Comparison of ENCODE assay signal across 16 cellular contexts in the genomic region with DNA sequence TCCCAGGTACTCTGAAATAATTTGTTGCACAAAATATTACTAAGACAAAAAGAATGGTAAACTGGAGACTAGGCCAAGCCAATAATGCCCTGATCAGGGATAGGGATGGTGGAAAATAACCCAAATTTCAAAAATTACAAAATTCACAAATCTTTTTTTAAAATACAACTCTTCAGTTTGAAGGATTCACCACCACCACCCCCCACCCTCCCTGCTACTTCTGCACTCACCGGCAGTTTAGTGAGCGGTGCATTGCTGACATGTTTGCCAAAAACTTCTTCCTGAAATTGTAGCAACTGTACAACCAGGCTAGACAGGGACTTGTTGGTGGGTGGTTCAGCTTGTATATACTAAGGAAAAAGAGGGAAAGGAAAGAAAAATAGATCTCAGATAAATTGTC. TPM values are rescaled to one million over a fixed set of nuclear protein-coding genes. Genes with fewer than 3 reads are reported as not detected.
A peak's percentile ranks its signal among the peaks of the same experiment; 100 is the strongest.
DNase-seq lines count a peak whose midpoint lies in the region; ATAC-seq, FAIRE-seq and TF ChIP-seq lines count a peak whose summit lies in the region.
"Had no signal": no experiment of that assay in that cellular context is flagged by ENCODE, and none has a peak within 500 bp of the region (broad histone marks: within the 10 kb centered on the region; RNA-seq: fewer than 3 reads in every experiment).

No MANE protein-coding gene starts in this region.

- peak overlapping the region; percentile 26; the same call in 1 of the 3 replicates for H3K27ac ChIP-seq in K562 (ENCODE audit: extremely low read depth, low read depth, low read length)
- H3K27ac ChIP-seq in psoas muscle = no peak overlapping the region
- H3K27ac ChIP-seq: ovary, SJCRH30 had no signal

- FAIRE-seq in K562 (lab: Jason Lieb, UNC) = no peak

- H3K36me3 ChIP-seq in Loucy (ENCODE audit: insufficient read depth, low read length) (peaks cover 35% of the 10 kb centered on the region), K562 (ENCODE audit: control insufficient read depth, insufficient read depth, low read length) (peaks cover 53% of the 10 kb centered on the region), psoas muscle (ENCODE audit: insufficient read depth in 1 of 2, low read depth in 1 of 2) (peaks cover 18 to 62% of the 10 kb centered on the region in 2 donors)
- H3K36me3 ChIP-seq: ovary had no signal

- peaks cover 72% of the 10 kb centered on the region for H3K36me3 Mint-ChIP-seq in activated T-cell treated with anti-CD3 and anti-CD28 coated beads, Interleukin-2, amount 50 U/mL, for 24 hours (ENCODE audit: low read depth)

- H3K27ac Mint-ChIP-seq in activated T-cell treated with anti-CD3 and anti-CD28 coated beads, Interleukin-2, amount 50 U/mL, for 24 hours = peak overlapping the region; percentile 84

- WGBS in K562 (ENCODE audit: insufficient coverage, low coverage, missing lambda C conversion rate) = 52% methylated on average over 2 of the region's 2 CpGs
- WGBS in psoas muscle, 3 donors = 42 to 49% (median 43%) methylated on average over 2 of the region's 2 CpGs

- peak overlapping the region; percentile 96 for H3K4me3 ChIP-seq in Loucy (ENCODE audit: low read length, poor library complexity, severe bottlenecking)
- H3K4me3 ChIP-seq in K562 = peak overlapping the region; percentile 85; the same call in 1 of the 2 replicates
- peak overlapping the region; percentile 83 for H3K4me3 ChIP-seq in psoas muscle
- H3K4me3 ChIP-seq: ovary, SJCRH30 had no signal

- H3K4me3 Mint-ChIP-seq in activated T-cell treated with anti-CD3 and anti-CD28 coated beads, Interleukin-2, amount 50 U/mL, for 24 hours = peak overlapping the region; percentile 82

- TF ChIP-seq CTCF in Loucy (conservative IDR thresholded peaks at IDR 0.05; ENCODE audit: low read length) (no peak), K562 (IDR thresholded peaks at IDR 0.05 in 2 of 3, conservative IDR thresholded peaks at IDR 0.05 in 1 of 3; ENCODE audit: insufficient read depth in 2 of 3, low read depth in 1 of 3, low read length in 3 of 3) (no peak), psoas muscle (IDR thresholded peaks at IDR 0.05) (no peak)

- H3K9ac ChIP-seq in Loucy (ENCODE audit: low read depth, low read length, poor library complexity, severe bottlenecking) (peak overlapping the region; percentile 95), K562 (ENCODE audit: insufficient read depth in 1 of 2, low read depth in 2 of 2, low read length in 2 of 2) (peak overlapping the region; percentile 26 to 79; a peak in 3 of 4 replicates)

- peaks cover 25% of the 10 kb centered on the region for H3K4me1 ChIP-seq in Loucy (ENCODE audit: insufficient read depth, low read length, poor library complexity, severe bottlenecking)
- H3K4me1 ChIP-seq in K562 (replicated peaks in 1 of 2; ENCODE audit: control insufficient read depth in 2 of 2, insufficient read depth in 2 of 2, low read length in 2 of 2) = peaks cover 4 to 16% of the 10 kb centered on the region in 2 experiments; a peak in 3 of 5 replicates
- H3K4me1 ChIP-seq in psoas muscle = peaks cover 18% of the 10 kb centered on the region

- H3K9me3 Mint-ChIP-seq in activated T-cell treated with anti-CD3 and anti-CD28 coated beads, Interleukin-2, amount 50 U/mL, for 24 hours = no peaks in the 10 kb centered on the region

- DNase-seq in activated T-cell treated with anti-CD3 and anti-CD28 coated beads, Interleukin-2, amount 50 U/mL, for 24 hours = no peak
- DNase-seq in activated T-cell treated with anti-CD3 and anti-CD28 coated beads, Interleukin-2, amount 50 U/mL, for 48 hours = no peak
- DNase-seq in K562 (ENCODE audit: extremely low read depth in 1 of 4, low spot score in 3 of 4) (no peak), psoas muscle (no peak), T-helper 9 cell (no peak), hypothalamus (lab: John Stamatoyannopoulos, UW) (no peak)
- DNase-seq: DMS79, heart left ventricle, left ventricle myocardium superior, NCI-H2029 treated with DMSO at 0.1 percent for 48 hours, ovary, SJCRH30 had no signal

- H3K27me3 ChIP-seq in Loucy (ENCODE audit: insufficient read depth, low read length, poor library complexity, severe bottlenecking) = no peaks in the 10 kb centered on the region
- no peaks in the 10 kb centered on the region for H3K27me3 ChIP-seq in K562 (ENCODE audit: control insufficient read depth in 2 of 2, insufficient read depth in 2 of 2, low read length in 2 of 2)
- no peaks in the 10 kb centered on the region for H3K27me3 ChIP-seq in psoas muscle (ENCODE audit: insufficient read depth in 3 of 3, low read length in 2 of 3)
- H3K27me3 ChIP-seq: heart left ventricle, ovary, SJCRH30 had no signal

- H4K20me1 ChIP-seq in Loucy (ENCODE audit: insufficient read depth, low read length, poor library complexity, severe bottlenecking) (peaks cover 30% of the 10 kb centered on the region), K562 (replicated peaks; ENCODE audit: control insufficient read depth, insufficient read depth, low read length) (no peaks in the 10 kb centered on the region)

- TF ChIP-seq POLR2A in K562 (conservative IDR thresholded peaks at IDR 0.05) = no peak

- H3K9me1 ChIP-seq in K562 (ENCODE audit: control insufficient read depth, insufficient read depth, low read length) = no peaks in the 10 kb centered on the region

- H2AFZ ChIP-seq in Loucy (ENCODE audit: low read length) (no peak overlapping the region), K562 (ENCODE audit: low read depth, low read length) (no peak overlapping the region)

- no peak for TF ChIP-seq RAD21 in K562 (CRISPR knock-in tag; conservative IDR thresholded peaks at IDR 0.05 in 1 of 2, IDR thresholded peaks at IDR 0.05 in 1 of 2)

- H3K79me2 ChIP-seq in Loucy (ENCODE audit: insufficient read depth, low read length) (peaks cover 59% of the 10 kb centered on the region), K562 (ENCODE audit: control insufficient read depth, insufficient read depth, low read length) (peaks cover 42% of the 10 kb centered on the region)

- CTCF ChIA-PET in K562 (lab: Yijun Ruan, JAX; ENCODE audit: low intra/inter-chr PET ratio) = interaction anchor here (1.6 kb wide), 1 partner anchor 68 kb away, joined by 13 read pairs; the partner anchor contains the start of gene ZC3H10

- in situ Hi-C loops in K562 (cut with MboI) = loop anchor here (5.0 kb wide), 1 partner anchor 60 kb away; the partner anchor contains the start of gene ESYT1

- POLR2A ChIA-PET in K562 (lab: Yijun Ruan, JAX) = interaction anchor here (1.7 to 5.9 kb wide), 5 partner anchors 10 to 68 kb away, joined by 10 to 54 read pairs (median 11); partner anchors contain the start of genes ESYT1, MYL6 and ZC3H10

- H3K4me2 ChIP-seq in Loucy (ENCODE audit: low read depth, low read length, poor library complexity, severe bottlenecking) (peak overlapping the region; percentile 92), K562 (ENCODE audit: insufficient read depth, low read length) (peak overlapping the region; percentile 90; the same call in 1 of the 2 replicates)

- no peaks in the 10 kb centered on the region for H3K9me2 ChIP-seq in Loucy (replicated peaks; ENCODE audit: low read depth, low read length)

- no peak for TF ChIP-seq EP300 in K562 (IDR thresholded peaks at IDR 0.05; ENCODE audit: low read length)

- H3K4me1 Mint-ChIP-seq in activated T-cell treated with anti-CD3 and anti-CD28 coated beads, Interleukin-2, amount 50 U/mL, for 24 hours (ENCODE audit: low read depth) = peaks cover 35% of the 10 kb centered on the region

- ATAC-seq in K562 = no peak
- ATAC-seq in psoas muscle = no peak
- ATAC-seq in GM19395 (IDR thresholded peaks at IDR 0.05; ENCODE audit: unreplicated experiment) = no peak
- ATAC-seq: activated CD4-positive, CD25-positive, alpha-beta regulatory T cell treated with anti-CD3 and anti-CD28 coated beads, Interleukin-2, amount 50 U/mL, for 24 hours; heart left ventricle; left ventricle myocardium superior had no signal

- intact Hi-C loops in K562 (cut with micrococcal nuclease) (no loop called here), psoas muscle (cut with DNase I) (loop anchor here in 1 of 2 donors (5.0 kb wide), 1 partner anchor 35 kb away; the partner anchor contains the start of genes NABP2 and RNF41)

- no peaks in the 10 kb centered on the region for H3F3A ChIP-seq in Loucy (ENCODE audit: low read depth)

- no peaks in the 10 kb centered on the region for H3K27me3 Mint-ChIP-seq in activated T-cell treated with anti-CD3 and anti-CD28 coated beads, Interleukin-2, amount 50 U/mL, for 24 hours
- H3K27me3 Mint-ChIP-seq: activated naive CD8-positive, alpha-beta T cell had no signal

- BruUV-seq in K562 (replicated peaks; lab: Mats Ljungman, UMichigan) = no TSS peak

- H3K9me3 ChIP-seq in Loucy (ENCODE audit: insufficient read depth, low read depth, low read length) = no peaks in the 10 kb centered on the region
- no peaks in the 10 kb centered on the region for H3K9me3 ChIP-seq in K562 (replicated peaks; ENCODE audit: control insufficient read depth, insufficient read depth, low read depth, low read length)
- H3K9me3 ChIP-seq in psoas muscle = no peaks in the 10 kb centered on the region
- H3K9me3 ChIP-seq: heart left ventricle, ovary, SJCRH30 had no signal

RNA-seq across cellular contexts. Expression of gene SMARCC2, which starts 2.3 kb away (rescaled TPM):
- 585 and 631 TPM in 2 replicates for total RNA-seq in K562 (2011; cell fraction: chromatin; rRNA removed; ENCODE audit: low replicate concordance)
- total RNA-seq in K562 (2011; cell fraction: nucleolus; rRNA removed) = 245 and 259 TPM in 2 replicates
- total RNA-seq in K562 (2011; cell fraction: nucleoplasm; rRNA removed) = 295 and 306 TPM in 2 replicates
- 30.8 and 32.4 TPM in 2 replicates for total RNA-seq in K562 (2014; rRNA removed)
- total RNA-seq in K562 (2014; rRNA removed; fragmentation: Illumina TruSeq; extraction: Trizol) = 36.6 and 41.1 TPM in 2 replicates
- 35.0 and 35.9 TPM in 2 replicates for total RNA-seq in K562 (2015; rRNA removed; fragmentation: Illumina TruSeq; extraction: Trizol)
- total RNA-seq in K562 (2021) = 70.2 and 86.0 TPM in 2 replicates
- polyA plus RNA-seq in K562 (2011; rRNA removed) = 45.1 and 64.6 TPM in 2 replicates
- polyA plus RNA-seq in K562 (2011; cell fraction: cytosol; rRNA removed) = 21.5 and 23.9 TPM in 2 replicates
- 217 and 238 TPM in 2 replicates for polyA plus RNA-seq in K562 (2011; cell fraction: nucleus; rRNA removed)
- 80.2 and 85.8 TPM in 2 replicates for polyA plus RNA-seq in K562 (2012)
- 75.9 and 84.8 TPM in 2 replicates for polyA plus RNA-seq in K562 (2014; fragmentation: Illumina TruSeq; extraction: Trizol)
- 10 to 100 TPM; 11.9 to 29.1 TPM for polyA plus RNA-seq in K562 (2014; fragmentation: Nextera tagmentation; extraction: Ambion mirVana)
- 49.8 and 54.0 TPM in 2 replicates for polyA plus RNA-seq in K562 (2014; rRNA removed)
- polyA minus RNA-seq in K562 (2011; rRNA and poly(A)+ RNA removed) = 86.2 and 108 TPM in 2 replicates
- polyA minus RNA-seq in K562 (2011; cell fraction: cytosol; rRNA and poly(A)+ RNA removed) = 50.7 and 61.7 TPM in 2 replicates
- 101 and 155 TPM in 2 replicates for polyA minus RNA-seq in K562 (2011; cell fraction: nucleus; rRNA and poly(A)+ RNA removed)
- total RNA-seq in psoas muscle = 10 to 100 TPM; 49.8 to 78.7 (median 69.7) TPM
- polyA plus RNA-seq in psoas muscle = 10 to 100 TPM; 16.5 to 46.1 (median 26.5) TPM

RNA-seq across cellular contexts. Expression of gene MYL6, which starts 28.8 kb away (rescaled TPM):
- total RNA-seq in K562 (2011; cell fraction: chromatin; rRNA removed; ENCODE audit: low replicate concordance) = 310 and 505 TPM in 2 replicates
- total RNA-seq in K562 (2011; cell fraction: nucleolus; rRNA removed) = 376 and 393 TPM in 2 replicates
- total RNA-seq in K562 (2011; cell fraction: nucleoplasm; rRNA removed) = 418 and 429 TPM in 2 replicates
- total RNA-seq in K562 (2014; rRNA removed) = 732 and 768 TPM in 2 replicates
- 816 and 934 TPM in 2 replicates for total RNA-seq in K562 (2014; rRNA removed; fragmentation: Illumina TruSeq; extraction: Trizol)
- 939 and 958 TPM in 2 replicates for total RNA-seq in K562 (2015; rRNA removed; fragmentation: Illumina TruSeq; extraction: Trizol)
- 535 and 557 TPM in 2 replicates for total RNA-seq in K562 (2021)
- 1,427 and 1,548 TPM in 2 replicates for polyA plus RNA-seq in K562 (2011; rRNA removed)
- polyA plus RNA-seq in K562 (2011; cell fraction: cytosol; rRNA removed) = 926 and 1,517 TPM in 2 replicates
- 539 and 809 TPM in 2 replicates for polyA plus RNA-seq in K562 (2011; cell fraction: nucleus; rRNA removed)
- polyA plus RNA-seq in K562 (2012) = 904 and 962 TPM in 2 replicates
- 745 and 824 TPM in 2 replicates for polyA plus RNA-seq in K562 (2014; fragmentation: Illumina TruSeq; extraction: Trizol)
- polyA plus RNA-seq in K562 (2014; fragmentation: Nextera tagmentation; extraction: Ambion mirVana) = 1,000 to 10,000 TPM; 1,377 to 1,664 TPM
- 954 and 1,028 TPM in 2 replicates for polyA plus RNA-seq in K562 (2014; rRNA removed)
- polyA minus RNA-seq in K562 (2011; rRNA and poly(A)+ RNA removed) = 374 and 408 TPM in 2 replicates
- 157 and 158 TPM in 2 replicates for polyA minus RNA-seq in K562 (2011; cell fraction: cytosol; rRNA and poly(A)+ RNA removed)
- 136 and 283 TPM in 2 replicates for polyA minus RNA-seq in K562 (2011; cell fraction: nucleus; rRNA and poly(A)+ RNA removed)
- 100 to 1,000 TPM; 216 to 395 (median 291) TPM for total RNA-seq in psoas muscle
- polyA plus RNA-seq in psoas muscle = 100 to 1,000 TPM; 384 to 711 (median 489) TPM

RNA-seq across cellular contexts. Expression of gene MYL6B, which starts 34.6 kb away (rescaled TPM):
- 35.1 and 55.9 TPM in 2 replicates for total RNA-seq in K562 (2011; cell fraction: chromatin; rRNA removed; ENCODE audit: low replicate concordance)
- 41.3 and 44.7 TPM in 2 replicates for total RNA-seq in K562 (2011; cell fraction: nucleolus; rRNA removed)
- 39.9 and 49.7 TPM in 2 replicates for total RNA-seq in K562 (2011; cell fraction: nucleoplasm; rRNA removed)
- total RNA-seq in K562 (2014; rRNA removed) (67.3 and 70.7 TPM in 2 replicates), K562 (2014; rRNA removed; fragmentation: Illumina TruSeq; extraction: Trizol) (32.9 and 42.8 TPM in 2 replicates), K562 (2015; rRNA removed; fragmentation: Illumina TruSeq; extraction: Trizol) (65.2 and 69.4 TPM in 2 replicates), K562 (2021) (77.3 and 95.4 TPM in 2 replicates), psoas muscle (1,000 to 10,000 TPM in 1 of 4 donors, 100 to 1,000 TPM in 3; 113 to 2,222 (median 606) TPM)
- polyA plus RNA-seq in K562 (2011; rRNA removed) (65.7 and 66.5 TPM in 2 replicates), K562 (2014; fragmentation: Illumina TruSeq; extraction: Trizol) (55.7 and 65.2 TPM in 2 replicates), K562 (2014; fragmentation: Nextera tagmentation; extraction: Ambion mirVana) (10 to 100 TPM; 48.2 to 68.6 TPM), K562 (2014; rRNA removed) (69.7 and 75.5 TPM in 2 replicates), psoas muscle (100 to 1,000 TPM; 151 to 786 (median 413) TPM)
- polyA plus RNA-seq in K562 (2011; cell fraction: cytosol; rRNA removed) = 64.6 and 71.6 TPM in 2 replicates
- 40.3 and 43.8 TPM in 2 replicates for polyA plus RNA-seq in K562 (2011; cell fraction: nucleus; rRNA removed)
- 67.7 and 86.1 TPM in 2 replicates for polyA plus RNA-seq in K562 (2012)
- polyA minus RNA-seq in K562 (2011; rRNA and poly(A)+ RNA removed) = 29.8 and 36.9 TPM in 2 replicates
- 14.5 and 23.7 TPM in 2 replicates for polyA minus RNA-seq in K562 (2011; cell fraction: cytosol; rRNA and poly(A)+ RNA removed)
- polyA minus RNA-seq in K562 (2011; cell fraction: nucleus; rRNA and poly(A)+ RNA removed) = 14.0 and 19.5 TPM in 2 replicates

RNA-seq across cellular contexts. Expression of gene RNF41, which starts 34.8 kb away (rescaled TPM):
- total RNA-seq in K562 (2011; cell fraction: chromatin; rRNA removed; ENCODE audit: low replicate concordance) = 38.1 and 80.4 TPM in 2 replicates
- 46.2 and 48.2 TPM in 2 replicates for total RNA-seq in K562 (2011; cell fraction: nucleolus; rRNA removed)
- total RNA-seq in K562 (2011; cell fraction: nucleoplasm; rRNA removed) = 35.6 and 42.0 TPM in 2 replicates
- total RNA-seq in K562 (2014; rRNA removed) = 28.7 and 39.7 TPM in 2 replicates
- total RNA-seq in K562 (2014; rRNA removed; fragmentation: Illumina TruSeq; extraction: Trizol) = 32.2 and 33.8 TPM in 2 replicates
- total RNA-seq in K562 (2015; rRNA removed; fragmentation: Illumina TruSeq; extraction: Trizol) = 28.2 and 29.0 TPM in 2 replicates
- 37.1 and 40.6 TPM in 2 replicates for total RNA-seq in K562 (2021)
- 45.4 and 63.8 TPM in 2 replicates for polyA plus RNA-seq in K562 (2011; rRNA removed)
- 85.1 and 97.2 TPM in 2 replicates for polyA plus RNA-seq in K562 (2011; cell fraction: cytosol; rRNA removed)
- 35.0 and 44.2 TPM in 2 replicates for polyA plus RNA-seq in K562 (2011; cell fraction: nucleus; rRNA removed)
- 22.7 and 44.3 TPM in 2 replicates for polyA plus RNA-seq in K562 (2012)
- polyA plus RNA-seq in K562 (2014; fragmentation: Illumina TruSeq; extraction: Trizol) = 46.8 and 53.2 TPM in 2 replicates
- polyA plus RNA-seq in K562 (2014; fragmentation: Nextera tagmentation; extraction: Ambion mirVana) = 10 to 100 TPM; 29.7 to 30.0 TPM
- 36.0 and 39.3 TPM in 2 replicates for polyA plus RNA-seq in K562 (2014; rRNA removed)
- polyA minus RNA-seq in K562 (2011; rRNA and poly(A)+ RNA removed) = 94.3 and 95.6 TPM in 2 replicates
- 44.2 and 59.1 TPM in 2 replicates for polyA minus RNA-seq in K562 (2011; cell fraction: cytosol; rRNA and poly(A)+ RNA removed)
- 19.4 and 38.8 TPM in 2 replicates for polyA minus RNA-seq in K562 (2011; cell fraction: nucleus; rRNA and poly(A)+ RNA removed)
- 10 to 100 TPM; 22.4 to 41.7 (median 34.8) TPM for total RNA-seq in psoas muscle
- 10 to 100 TPM; 21.9 to 54.9 (median 22.9) TPM for polyA plus RNA-seq in psoas muscle

RNA-seq across cellular contexts. Expression of gene NABP2, which starts 37.2 kb away (rescaled TPM):
- 7.0 and 11.2 TPM in 2 replicates for total RNA-seq in K562 (2011; cell fraction: chromatin; rRNA removed; ENCODE audit: low replicate concordance)
- 9.1 and 11.5 TPM in 2 replicates for total RNA-seq in K562 (2011; cell fraction: nucleolus; rRNA removed)
- 12.6 and 12.7 TPM in 2 replicates for total RNA-seq in K562 (2011; cell fraction: nucleoplasm; rRNA removed)
- 49.3 and 53.1 TPM in 2 replicates for total RNA-seq in K562 (2014; rRNA removed)
- 38.1 and 38.2 TPM in 2 replicates for total RNA-seq in K562 (2014; rRNA removed; fragmentation: Illumina TruSeq; extraction: Trizol)
- 50.0 and 51.5 TPM in 2 replicates for total RNA-seq in K562 (2015; rRNA removed; fragmentation: Illumina TruSeq; extraction: Trizol)
- 39.5 and 43.1 TPM in 2 replicates for total RNA-seq in K562 (2021)
- polyA plus RNA-seq in K562 (2011; rRNA removed) = 51.6 and 60.6 TPM in 2 replicates
- polyA plus RNA-seq in K562 (2011; cell fraction: cytosol; rRNA removed) = 66.8 and 75.5 TPM in 2 replicates
- polyA plus RNA-seq in K562 (2011; cell fraction: nucleus; rRNA removed) = 13.8 and 14.0 TPM in 2 replicates
- polyA plus RNA-seq in K562 (2012) = 44.4 and 46.0 TPM in 2 replicates
- polyA plus RNA-seq in K562 (2014; fragmentation: Illumina TruSeq; extraction: Trizol) = 43.5 and 43.8 TPM in 2 replicates
- polyA plus RNA-seq in K562 (2014; fragmentation: Nextera tagmentation; extraction: Ambion mirVana) = 10 to 100 TPM; 11.3 to 28.0 TPM
- 46.8 and 58.2 TPM in 2 replicates for polyA plus RNA-seq in K562 (2014; rRNA removed)
- 27.9 and 28.7 TPM in 2 replicates for polyA minus RNA-seq in K562 (2011; rRNA and poly(A)+ RNA removed)
- polyA minus RNA-seq in K562 (2011; cell fraction: cytosol; rRNA and poly(A)+ RNA removed) = 17.8 and 19.0 TPM in 2 replicates
- polyA minus RNA-seq in K562 (2011; cell fraction: nucleus; rRNA and poly(A)+ RNA removed) = 4.4 and 8.1 TPM in 2 replicates
- 10 to 100 TPM; 27.2 to 32.1 (median 29.8) TPM for total RNA-seq in psoas muscle
- polyA plus RNA-seq in psoas muscle = 10 to 100 TPM; 27.1 to 65.7 (median 31.0) TPM
